ENCODE assay signal across 8 cellular contexts in the genomic region with DNA sequence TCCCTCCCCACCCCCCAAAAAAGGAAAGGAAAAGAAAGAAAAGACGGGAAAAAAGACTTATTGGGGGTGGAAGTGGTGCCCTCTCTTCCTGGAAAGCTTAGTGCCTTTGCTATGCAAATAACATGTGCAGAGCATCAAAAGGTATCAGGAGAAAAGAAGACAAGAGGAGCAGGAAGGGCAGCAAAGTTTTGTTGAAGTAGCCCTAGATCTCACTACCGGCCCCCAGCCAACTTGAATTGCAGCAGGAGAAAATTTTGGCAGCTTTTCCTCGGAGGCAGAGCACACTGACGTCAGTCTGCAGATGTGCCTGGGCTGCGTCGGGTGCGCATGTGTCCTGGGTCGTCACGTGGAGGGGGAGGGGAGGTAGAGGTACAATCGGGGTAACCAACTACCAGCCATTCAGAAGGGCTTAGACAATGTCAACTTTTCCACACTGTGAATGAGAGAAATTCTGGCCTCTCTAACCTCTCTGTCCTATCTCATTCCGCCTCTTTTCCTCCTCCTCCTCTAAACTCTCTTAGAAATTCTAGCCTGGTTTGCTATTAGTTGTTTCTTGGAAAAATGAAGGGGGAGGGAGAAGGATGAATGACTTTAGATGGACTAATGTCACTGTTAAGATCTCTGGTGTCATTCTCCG. TPM values are rescaled to one million over a fixed set of nuclear protein-coding genes. Genes with fewer than 3 reads are reported as not detected.
DNase-seq lines count a peak whose midpoint lies in the region; ATAC-seq and TF ChIP-seq lines count a peak whose summit lies in the region.

A gene with protein sequence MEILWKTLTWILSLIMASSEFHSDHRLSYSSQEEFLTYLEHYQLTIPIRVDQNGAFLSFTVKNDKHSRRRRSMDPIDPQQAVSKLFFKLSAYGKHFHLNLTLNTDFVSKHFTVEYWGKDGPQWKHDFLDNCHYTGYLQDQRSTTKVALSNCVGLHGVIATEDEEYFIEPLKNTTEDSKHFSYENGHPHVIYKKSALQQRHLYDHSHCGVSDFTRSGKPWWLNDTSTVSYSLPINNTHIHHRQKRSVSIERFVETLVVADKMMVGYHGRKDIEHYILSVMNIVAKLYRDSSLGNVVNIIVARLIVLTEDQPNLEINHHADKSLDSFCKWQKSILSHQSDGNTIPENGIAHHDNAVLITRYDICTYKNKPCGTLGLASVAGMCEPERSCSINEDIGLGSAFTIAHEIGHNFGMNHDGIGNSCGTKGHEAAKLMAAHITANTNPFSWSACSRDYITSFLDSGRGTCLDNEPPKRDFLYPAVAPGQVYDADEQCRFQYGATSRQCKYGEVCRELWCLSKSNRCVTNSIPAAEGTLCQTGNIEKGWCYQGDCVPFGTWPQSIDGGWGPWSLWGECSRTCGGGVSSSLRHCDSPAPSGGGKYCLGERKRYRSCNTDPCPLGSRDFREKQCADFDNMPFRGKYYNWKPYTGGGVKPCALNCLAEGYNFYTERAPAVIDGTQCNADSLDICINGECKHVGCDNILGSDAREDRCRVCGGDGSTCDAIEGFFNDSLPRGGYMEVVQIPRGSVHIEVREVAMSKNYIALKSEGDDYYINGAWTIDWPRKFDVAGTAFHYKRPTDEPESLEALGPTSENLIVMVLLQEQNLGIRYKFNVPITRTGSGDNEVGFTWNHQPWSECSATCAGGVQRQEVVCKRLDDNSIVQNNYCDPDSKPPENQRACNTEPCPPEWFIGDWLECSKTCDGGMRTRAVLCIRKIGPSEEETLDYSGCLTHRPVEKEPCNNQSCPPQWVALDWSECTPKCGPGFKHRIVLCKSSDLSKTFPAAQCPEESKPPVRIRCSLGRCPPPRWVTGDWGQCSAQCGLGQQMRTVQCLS (N-terminal part only) (minus strand): TSS at position 286 of the 637 bp plus-strand sequence. CDS start 8,247 bp downstream, outside the sequence.

- DNase-seq in A673 (ENCODE audit: low spot score): peak; percentile 94
- DNase-seq in NCI-H345 (lab: John Stamatoyannopoulos, UW): peak; percentile 90
- peak; percentile 87 for DNase-seq in activated CD4-positive, alpha-beta T cell treated with anti-CD3 and anti-CD28 coated beads for 48 hours
- DNase-seq in coronary artery (ENCODE audit: low spot score): peak; percentile 93
- DNase-seq in stimulated activated CD4-positive, alpha-beta T cell treated with anti-CD3 and anti-CD28 coated beads, Interleukin-1b, Interleukin-23, amount 100 ng/mL, for 24 hours (ENCODE audit: low read depth in 4 of 4, low spot score in 1 of 4): peak; percentile 50 to 80 (median 70)

- no peaks in the 10 kb centered on the region for H3K27me3 ChIP-seq in A673 (replicated peaks; ENCODE audit: insufficient read depth, low read depth, low read length, poor library complexity)
- H3K27me3 ChIP-seq in layer of hippocampus (ENCODE audit: control insufficient read depth, insufficient read depth, low read length): no peaks in the 10 kb centered on the region

- intact Hi-C loops in A673 (cut with micrococcal nuclease; ENCODE audit: unreplicated experiment): loop anchor here (2.0 to 5.0 kb wide), 5 partner anchors 267 to 844 kb away; no protein-coding TSS in a partner anchor

- no TSS peak for BruUV-seq in A673 (replicated peaks; lab: Mats Ljungman, UMichigan)

- H3K9me3 ChIP-seq in A673 (ENCODE audit: low read depth, low read length, poor library complexity, severe bottlenecking): no peaks in the 10 kb centered on the region

- TF ChIP-seq CTCF in A673 (conservative IDR thresholded peaks at IDR 0.05; ENCODE audit: low read depth, low read length) (no peak), coronary artery (IDR thresholded peaks at IDR 0.05) (no peak)

- no peaks in the 10 kb centered on the region for H3K36me3 ChIP-seq in A673 (ENCODE audit: insufficient read depth, low read length, poor library complexity, severe bottlenecking)

- CTCF ChIA-PET in A673 (lab: Charles Lee): interaction anchor here (0.7 kb wide), 1 partner anchor 526 kb away, joined by 4 read pairs; no protein-coding TSS in a partner anchor

- peaks cover 9% of the 10 kb centered on the region for H3K4me1 ChIP-seq in A673 (ENCODE audit: insufficient read depth, low read length, poor library complexity, severe bottlenecking)

- ATAC-seq in GM18520 (IDR thresholded peaks at IDR 0.05; ENCODE audit: unreplicated experiment): peak; percentile 64
- ATAC-seq in HG03064 (IDR thresholded peaks at IDR 0.05; ENCODE audit: low read depth, unreplicated experiment): peak; percentile 72

- POLR2A ChIA-PET in A673 (lab: Charles Lee; ENCODE audit: low non-redundant PET): interaction anchor here (0.7 to 0.8 kb wide), 2 partner anchors 195 to 789 kb away, joined by 3 to 6 read pairs; no protein-coding TSS in a partner anchor

- peak within 1 kb of the TSS; percentile 71 for H3K27ac ChIP-seq in A673 (ENCODE audit: low read depth, low read length, poor library complexity, severe bottlenecking)
- H3K27ac ChIP-seq in coronary artery: peak within 1 kb of the TSS; percentile 94 to 96
- peak within 1 kb of the TSS; percentile 88 for H3K27ac ChIP-seq in layer of hippocampus (ENCODE audit: low read depth, low read length)

- peak within 1 kb of the TSS; percentile 57 for H3K4me3 ChIP-seq in A673 (ENCODE audit: low read depth, low read length, poor library complexity, severe bottlenecking)
- peak within 1 kb of the TSS; percentile 68 for H3K4me3 ChIP-seq in coronary artery

RNA-seq across cellular contexts. Expression of the gene that starts here (rescaled TPM):
- total RNA-seq in A673 (2021): 2.6 and 2.8 TPM in 2 replicates

Comparison
In these comparisons a context has a peak if more than half of its experiments do, and no peak if none do; other contexts are left out.
1. Peak in every context shown above with its lines: DNase-seq, ATAC-seq, H3K4me3 ChIP-seq and H3K27ac ChIP-seq.